Comparison of ENCODE assay signal across 1 cellular context in the genomic region with DNA sequence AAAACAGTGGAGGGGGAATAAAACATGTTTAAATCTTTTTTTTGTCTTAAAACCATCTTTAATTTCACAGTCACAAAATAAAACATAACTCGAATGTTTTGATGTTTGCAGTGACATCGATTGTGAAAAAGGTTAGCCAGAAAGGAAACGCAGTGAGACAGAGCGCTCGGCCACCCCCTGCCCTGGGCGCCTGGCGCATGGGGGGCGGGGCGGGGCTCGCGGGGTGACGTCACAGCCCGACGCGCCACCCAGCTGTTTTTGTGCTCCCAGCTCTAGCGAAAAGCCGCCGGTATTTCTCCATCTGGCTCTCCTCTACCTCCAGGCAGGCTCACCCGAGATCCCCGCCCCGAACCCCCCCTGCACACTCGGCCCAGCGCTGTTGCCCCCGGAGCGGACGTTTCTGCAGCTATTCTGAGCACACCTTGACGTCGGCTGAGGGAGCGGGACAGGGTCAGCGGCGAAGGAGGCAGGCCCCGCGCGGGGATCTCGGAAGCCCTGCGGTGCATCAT.
TF ChIP-seq lines count a peak whose summit lies in the region.

A gene (plus strand): TSS at position 255 of the 509 bp plus-strand sequence. CDS start 253 bp downstream, at position 508.

TF ChIP-seq in HepG2, 621 proteins besides CTCF, POLR2A, EP300 and RAD21 (continued from another document and continues in another):
- TF ChIP-seq, protein P1, sequence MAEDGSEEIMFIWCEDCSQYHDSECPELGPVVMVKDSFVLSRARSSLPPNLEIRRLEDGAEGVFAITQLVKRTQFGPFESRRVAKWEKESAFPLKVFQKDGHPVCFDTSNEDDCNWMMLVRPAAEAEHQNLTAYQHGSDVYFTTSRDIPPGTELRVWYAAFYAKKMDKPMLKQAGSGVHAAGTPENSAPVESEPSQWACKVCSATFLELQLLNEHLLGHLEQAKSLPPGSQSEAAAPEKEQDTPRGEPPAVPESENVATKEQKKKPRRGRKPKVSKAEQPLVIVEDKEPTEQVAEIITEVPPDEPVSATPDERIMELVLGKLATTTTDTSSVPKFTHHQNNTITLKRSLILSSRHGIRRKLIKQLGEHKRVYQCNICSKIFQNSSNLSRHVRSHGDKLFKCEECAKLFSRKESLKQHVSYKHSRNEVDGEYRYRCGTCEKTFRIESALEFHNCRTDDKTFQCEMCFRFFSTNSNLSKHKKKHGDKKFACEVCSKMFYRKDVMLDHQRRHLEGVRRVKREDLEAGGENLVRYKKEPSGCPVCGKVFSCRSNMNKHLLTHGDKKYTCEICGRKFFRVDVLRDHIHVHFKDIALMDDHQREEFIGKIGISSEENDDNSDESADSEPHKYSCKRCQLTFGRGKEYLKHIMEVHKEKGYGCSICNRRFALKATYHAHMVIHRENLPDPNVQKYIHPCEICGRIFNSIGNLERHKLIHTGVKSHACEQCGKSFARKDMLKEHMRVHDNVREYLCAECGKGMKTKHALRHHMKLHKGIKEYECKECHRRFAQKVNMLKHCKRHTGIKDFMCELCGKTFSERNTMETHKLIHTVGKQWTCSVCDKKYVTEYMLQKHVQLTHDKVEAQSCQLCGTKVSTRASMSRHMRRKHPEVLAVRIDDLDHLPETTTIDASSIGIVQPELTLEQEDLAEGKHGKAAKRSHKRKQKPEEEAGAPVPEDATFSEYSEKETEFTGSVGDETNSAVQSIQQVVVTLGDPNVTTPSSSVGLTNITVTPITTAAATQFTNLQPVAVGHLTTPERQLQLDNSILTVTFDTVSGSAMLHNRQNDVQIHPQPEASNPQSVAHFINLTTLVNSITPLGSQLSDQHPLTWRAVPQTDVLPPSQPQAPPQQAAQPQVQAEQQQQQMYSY (CRISPR knock-in tag; IDR thresholded peaks at IDR 0.05): 0 out of 2 replicates have a peak, but pooled peaks have one; percentile 14
- no peak for TF ChIP-seq ZNF720 (CRISPR knock-in tag; IDR thresholded peaks at IDR 0.05)
- no peak for TF ChIP-seq MAZ (IDR thresholded peaks at IDR 0.05; ENCODE audit: borderline replicate concordance, low read depth, low read length)
- peak; percentile 4; the same call in 1 of the 2 replicates for TF ChIP-seq MAZ (CRISPR knock-in tag; IDR thresholded peaks at IDR 0.05; ENCODE audit: low read depth)
- no peak for TF ChIP-seq ZNF619 (CRISPR knock-in tag; IDR thresholded peaks at IDR 0.05)
- TF ChIP-seq ZIK1 (CRISPR knock-in tag; IDR thresholded peaks at IDR 0.05; ENCODE audit: borderline replicate concordance, low read depth): no peak; the same call in 1 of the 2 replicates
- no peak for TF ChIP-seq CBFB (CRISPR knock-in tag; IDR thresholded peaks at IDR 0.05)
- TF ChIP-seq ZNF746 (CRISPR knock-in tag; IDR thresholded peaks at IDR 0.05): peak; percentile 40; the same call in 1 of the 2 replicates
- TF ChIP-seq, protein P2, sequence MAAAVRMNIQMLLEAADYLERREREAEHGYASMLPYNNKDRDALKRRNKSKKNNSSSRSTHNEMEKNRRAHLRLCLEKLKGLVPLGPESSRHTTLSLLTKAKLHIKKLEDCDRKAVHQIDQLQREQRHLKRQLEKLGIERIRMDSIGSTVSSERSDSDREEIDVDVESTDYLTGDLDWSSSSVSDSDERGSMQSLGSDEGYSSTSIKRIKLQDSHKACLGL (CRISPR knock-in tag; IDR thresholded peaks at IDR 0.05): peak; percentile 41; the same call in 1 of the 2 replicates
- TF ChIP-seq HIVEP1 (CRISPR knock-in tag; IDR thresholded peaks at IDR 0.05): peak; percentile 37; the same call in 1 of the 2 replicates
- 0 out of 2 replicates have a peak, but pooled peaks have one; percentile 20 for TF ChIP-seq KLF6 (CRISPR knock-in tag; IDR thresholded peaks at IDR 0.05)
- TF ChIP-seq, protein P3, sequence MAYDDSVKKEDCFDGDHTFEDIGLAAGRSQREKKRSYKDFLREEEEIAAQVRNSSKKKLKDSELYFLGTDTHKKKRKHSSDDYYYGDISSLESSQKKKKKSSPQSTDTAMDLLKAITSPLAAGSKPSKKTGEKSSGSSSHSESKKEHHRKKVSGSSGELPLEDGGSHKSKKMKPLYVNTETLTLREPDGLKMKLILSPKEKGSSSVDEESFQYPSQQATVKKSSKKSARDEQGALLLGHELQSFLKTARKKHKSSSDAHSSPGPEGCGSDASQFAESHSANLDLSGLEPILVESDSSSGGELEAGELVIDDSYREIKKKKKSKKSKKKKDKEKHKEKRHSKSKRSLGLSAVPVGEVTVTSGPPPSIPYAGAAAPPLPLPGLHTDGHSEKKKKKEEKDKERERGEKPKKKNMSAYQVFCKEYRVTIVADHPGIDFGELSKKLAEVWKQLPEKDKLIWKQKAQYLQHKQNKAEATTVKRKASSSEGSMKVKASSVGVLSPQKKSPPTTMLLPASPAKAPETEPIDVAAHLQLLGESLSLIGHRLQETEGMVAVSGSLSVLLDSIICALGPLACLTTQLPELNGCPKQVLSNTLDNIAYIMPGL (CRISPR knock-in tag; IDR thresholded peaks at IDR 0.05; ENCODE audit: borderline replicate concordance in 1 of 2, low read depth in 1 of 2): peak; percentile 29 to 66; a peak in 1 of 4 replicates
- peak; percentile 65 for TF ChIP-seq RBFOX2 (IDR thresholded peaks at IDR 0.05; ENCODE audit: low read depth, low read length)
- 0 out of 2 replicates have a peak, but pooled peaks have one; percentile 5 for TF ChIP-seq ZNF12 (CRISPR knock-in tag; IDR thresholded peaks at IDR 0.05)
- TF ChIP-seq, protein P4, sequence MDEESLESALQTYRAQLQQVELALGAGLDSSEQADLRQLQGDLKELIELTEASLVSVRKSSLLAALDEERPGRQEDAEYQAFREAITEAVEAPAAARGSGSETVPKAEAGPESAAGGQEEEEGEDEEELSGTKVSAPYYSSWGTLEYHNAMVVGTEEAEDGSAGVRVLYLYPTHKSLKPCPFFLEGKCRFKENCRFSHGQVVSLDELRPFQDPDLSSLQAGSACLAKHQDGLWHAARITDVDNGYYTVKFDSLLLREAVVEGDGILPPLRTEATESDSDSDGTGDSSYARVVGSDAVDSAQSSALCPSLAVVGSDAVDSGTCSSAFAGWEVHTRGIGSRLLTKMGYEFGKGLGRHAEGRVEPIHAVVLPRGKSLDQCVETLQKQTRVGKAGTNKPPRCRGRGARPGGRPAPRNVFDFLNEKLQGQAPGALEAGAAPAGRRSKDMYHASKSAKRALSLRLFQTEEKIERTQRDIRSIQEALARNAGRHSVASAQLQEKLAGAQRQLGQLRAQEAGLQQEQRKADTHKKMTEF (CRISPR knock-in tag; IDR thresholded peaks at IDR 0.05): peak; percentile 41; the same call in 1 of the 2 replicates
- TF ChIP-seq ZNF792 (CRISPR knock-in tag; IDR thresholded peaks at IDR 0.05): no peak
- 0 out of 2 replicates have a peak, but pooled peaks have one; percentile 52 for TF ChIP-seq SNAI1 (CRISPR knock-in tag; IDR thresholded peaks at IDR 0.05; ENCODE audit: borderline replicate concordance)
- peak; percentile 59; the same call in 1 of the 2 replicates for TF ChIP-seq ZFX (CRISPR knock-in tag; IDR thresholded peaks at IDR 0.05; ENCODE audit: low read depth)
- no peak for TF ChIP-seq GABPA (IDR thresholded peaks at IDR 0.05; ENCODE audit: low read depth, low read length)
- 0 out of 2 replicates have a peak, but pooled peaks have one; percentile 0 for TF ChIP-seq GABPA (CRISPR knock-in tag; IDR thresholded peaks at IDR 0.05; ENCODE audit: low read depth)
- peak; percentile 39; the same call in 1 of the 2 replicates for TF ChIP-seq PHF21A (CRISPR knock-in tag; IDR thresholded peaks at IDR 0.05)
- no peak for TF ChIP-seq NFKB2 (CRISPR knock-in tag; IDR thresholded peaks at IDR 0.05; ENCODE audit: borderline replicate concordance)
- TF ChIP-seq, protein P5, sequence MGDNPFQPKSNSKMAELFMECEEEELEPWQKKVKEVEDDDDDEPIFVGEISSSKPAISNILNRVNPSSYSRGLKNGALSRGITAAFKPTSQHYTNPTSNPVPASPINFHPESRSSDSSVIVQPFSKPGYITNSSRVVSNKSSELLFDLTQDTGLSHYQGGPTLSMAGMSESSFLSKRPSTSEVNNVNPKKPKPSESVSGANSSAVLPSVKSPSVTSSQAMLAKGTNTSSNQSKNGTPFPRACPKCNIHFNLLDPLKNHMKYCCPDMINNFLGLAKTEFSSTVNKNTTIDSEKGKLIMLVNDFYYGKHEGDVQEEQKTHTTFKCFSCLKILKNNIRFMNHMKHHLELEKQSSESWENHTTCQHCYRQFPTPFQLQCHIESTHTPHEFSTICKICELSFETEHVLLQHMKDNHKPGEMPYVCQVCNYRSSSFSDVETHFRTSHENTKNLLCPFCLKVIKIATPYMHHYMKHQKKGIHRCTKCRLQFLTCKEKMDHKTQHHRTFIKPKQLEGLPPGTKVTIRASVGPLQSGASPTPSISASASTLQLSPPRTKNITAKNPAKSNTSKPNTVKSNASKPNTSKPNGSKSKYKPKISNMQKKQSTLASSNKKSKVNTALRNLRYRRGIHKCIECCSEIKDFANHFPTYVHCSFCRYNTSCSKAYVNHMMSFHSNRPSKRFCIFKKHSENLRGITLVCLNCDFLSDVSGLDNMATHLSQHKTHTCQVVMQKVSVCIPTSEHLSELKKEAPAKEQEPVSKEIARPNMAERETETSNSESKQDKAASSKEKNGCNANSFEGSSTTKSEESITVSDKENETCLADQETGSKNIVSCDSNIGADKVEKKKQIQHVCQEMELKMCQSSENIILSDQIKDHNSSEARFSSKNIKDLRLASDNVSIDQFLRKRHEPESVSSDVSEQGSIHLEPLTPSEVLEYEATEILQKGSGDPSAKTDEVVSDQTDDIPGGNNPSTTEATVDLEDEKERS (CRISPR knock-in tag; IDR thresholded peaks at IDR 0.05): 0 out of 2 replicates have a peak, but pooled peaks have one; percentile 6
- peak; percentile 81 for TF ChIP-seq HOXA3 (CRISPR knock-in tag; IDR thresholded peaks at IDR 0.05)
- TF ChIP-seq, protein P6, sequence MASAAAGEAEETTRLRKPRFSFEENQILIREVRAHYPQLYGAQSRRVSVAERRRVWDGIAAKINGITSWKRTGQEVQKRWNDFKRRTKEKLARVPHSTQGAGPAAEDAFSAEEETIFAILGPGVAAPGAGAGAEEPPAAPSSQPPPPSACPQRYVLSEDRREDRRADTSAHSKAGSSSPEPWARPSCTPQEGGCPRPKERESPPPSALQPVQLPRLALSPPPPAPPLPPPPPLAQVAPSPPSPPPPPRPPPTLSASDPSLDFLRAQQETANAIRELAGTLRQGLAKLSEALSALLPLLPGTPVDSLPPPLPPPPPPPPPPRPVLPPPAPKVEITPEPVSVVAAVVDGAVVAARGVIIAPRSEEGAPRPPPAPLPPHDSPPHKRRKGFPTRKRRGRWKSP (CRISPR knock-in tag; IDR thresholded peaks at IDR 0.05): 0 out of 2 replicates have a peak, but pooled peaks have one; percentile 37
- TF ChIP-seq ZNF790 (CRISPR knock-in tag; IDR thresholded peaks at IDR 0.05; ENCODE audit: borderline replicate concordance): no peak; the same call in 1 of the 2 replicates
- 0 out of 2 replicates have a peak, but pooled peaks have one; percentile 18 for TF ChIP-seq ZBTB38 (CRISPR knock-in tag; IDR thresholded peaks at IDR 0.05)
- TF ChIP-seq, protein P7, sequence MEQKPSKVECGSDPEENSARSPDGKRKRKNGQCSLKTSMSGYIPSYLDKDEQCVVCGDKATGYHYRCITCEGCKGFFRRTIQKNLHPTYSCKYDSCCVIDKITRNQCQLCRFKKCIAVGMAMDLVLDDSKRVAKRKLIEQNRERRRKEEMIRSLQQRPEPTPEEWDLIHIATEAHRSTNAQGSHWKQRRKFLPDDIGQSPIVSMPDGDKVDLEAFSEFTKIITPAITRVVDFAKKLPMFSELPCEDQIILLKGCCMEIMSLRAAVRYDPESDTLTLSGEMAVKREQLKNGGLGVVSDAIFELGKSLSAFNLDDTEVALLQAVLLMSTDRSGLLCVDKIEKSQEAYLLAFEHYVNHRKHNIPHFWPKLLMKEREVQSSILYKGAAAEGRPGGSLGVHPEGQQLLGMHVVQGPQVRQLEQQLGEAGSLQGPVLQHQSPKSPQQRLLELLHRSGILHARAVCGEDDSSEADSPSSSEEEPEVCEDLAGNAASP (CRISPR knock-in tag; IDR thresholded peaks at IDR 0.05; ENCODE audit: borderline replicate concordance): 0 out of 2 replicates have a peak, but pooled peaks have one; percentile 3
- TF ChIP-seq, protein P8, sequence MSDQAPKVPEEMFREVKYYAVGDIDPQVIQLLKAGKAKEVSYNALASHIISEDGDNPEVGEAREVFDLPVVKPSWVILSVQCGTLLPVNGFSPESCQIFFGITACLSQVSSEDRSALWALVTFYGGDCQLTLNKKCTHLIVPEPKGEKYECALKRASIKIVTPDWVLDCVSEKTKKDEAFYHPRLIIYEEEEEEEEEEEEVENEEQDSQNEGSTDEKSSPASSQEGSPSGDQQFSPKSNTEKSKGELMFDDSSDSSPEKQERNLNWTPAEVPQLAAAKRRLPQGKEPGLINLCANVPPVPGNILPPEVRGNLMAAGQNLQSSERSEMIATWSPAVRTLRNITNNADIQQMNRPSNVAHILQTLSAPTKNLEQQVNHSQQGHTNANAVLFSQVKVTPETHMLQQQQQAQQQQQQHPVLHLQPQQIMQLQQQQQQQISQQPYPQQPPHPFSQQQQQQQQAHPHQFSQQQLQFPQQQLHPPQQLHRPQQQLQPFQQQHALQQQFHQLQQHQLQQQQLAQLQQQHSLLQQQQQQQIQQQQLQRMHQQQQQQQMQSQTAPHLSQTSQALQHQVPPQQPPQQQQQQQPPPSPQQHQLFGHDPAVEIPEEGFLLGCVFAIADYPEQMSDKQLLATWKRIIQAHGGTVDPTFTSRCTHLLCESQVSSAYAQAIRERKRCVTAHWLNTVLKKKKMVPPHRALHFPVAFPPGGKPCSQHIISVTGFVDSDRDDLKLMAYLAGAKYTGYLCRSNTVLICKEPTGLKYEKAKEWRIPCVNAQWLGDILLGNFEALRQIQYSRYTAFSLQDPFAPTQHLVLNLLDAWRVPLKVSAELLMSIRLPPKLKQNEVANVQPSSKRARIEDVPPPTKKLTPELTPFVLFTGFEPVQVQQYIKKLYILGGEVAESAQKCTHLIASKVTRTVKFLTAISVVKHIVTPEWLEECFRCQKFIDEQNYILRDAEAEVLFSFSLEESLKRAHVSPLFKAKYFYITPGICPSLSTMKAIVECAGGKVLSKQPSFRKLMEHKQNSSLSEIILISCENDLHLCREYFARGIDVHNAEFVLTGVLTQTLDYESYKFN (CRISPR knock-in tag; conservative IDR thresholded peaks at IDR 0.05): 0 out of 2 replicates have a peak, but pooled peaks have one; percentile 24
- TF ChIP-seq CREM (IDR thresholded peaks at IDR 0.05): peak; percentile 71; the same call in 1 of the 2 replicates
- no peak for TF ChIP-seq CREM (CRISPR knock-in tag; IDR thresholded peaks at IDR 0.05)
- peak; percentile 81; the same call in 1 of the 2 replicates for TF ChIP-seq SIN3A (IDR thresholded peaks at IDR 0.05; ENCODE audit: borderline replicate concordance, low read depth, low read length)
- no peak for TF ChIP-seq MIER3 (CRISPR knock-in tag; IDR thresholded peaks at IDR 0.05; ENCODE audit: borderline replicate concordance)
- TF ChIP-seq, protein P9, sequence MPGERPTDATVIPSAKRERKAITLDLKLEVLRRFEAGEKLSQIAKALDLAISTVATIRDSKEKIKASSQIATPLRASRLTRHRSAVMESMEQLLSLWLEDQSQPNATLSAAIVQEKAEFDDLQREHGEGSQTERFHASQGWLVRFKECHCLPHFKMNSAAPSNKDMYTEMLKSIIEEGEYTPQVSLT (CRISPR knock-in tag; IDR thresholded peaks at IDR 0.05; ENCODE audit: borderline replicate concordance, low read depth): 0 out of 2 replicates have a peak, but pooled peaks have one; percentile 38
- 0 out of 2 replicates have a peak, but pooled peaks have one; percentile 20 for TF ChIP-seq ZBTB20 (CRISPR knock-in tag; IDR thresholded peaks at IDR 0.05; ENCODE audit: borderline replicate concordance, low read depth)
- no peak for TF ChIP-seq HNF4G (IDR thresholded peaks at IDR 0.05; ENCODE audit: borderline replicate concordance, low read depth, low read length)
- TF ChIP-seq HNF4G (CRISPR knock-in tag; IDR thresholded peaks at IDR 0.05; ENCODE audit: borderline replicate concordance, low read depth): no peak
- no peak for TF ChIP-seq NONO (IDR thresholded peaks at IDR 0.05)
- TF ChIP-seq NONO (CRISPR knock-in tag; conservative IDR thresholded peaks at IDR 0.05): 0 out of 2 replicates have a peak, but pooled peaks have one; percentile 10
